In genomic region chr14:22589096-22589839, GRCh38 we compare ENCODE assay signal across 1 cellular context.
TF ChIP-seq lines count a peak whose summit lies in the region.

Gene DAD1 (minus strand): TSS chr14:22589224. CDS start chr14:22589157, 67 bp downstream.

TF ChIP-seq in GM12878, 131 proteins besides CTCF, POLR2A, EP300 and RAD21 (continued from another document and continues in another):
- peak; percentile 57 for TF ChIP-seq ZNF687 (IDR thresholded peaks at IDR 0.05)
- TF ChIP-seq MYC (IDR thresholded peaks at IDR 0.05; ENCODE audit: insufficient read depth, insufficient read length, insufficient replicate concordance, low read length, severe bottlenecking), result no peak
- no peak for TF ChIP-seq WRNIP1 (IDR thresholded peaks at IDR 0.05; ENCODE audit: borderline replicate concordance, low read depth, low read length)
- TF ChIP-seq GABPA (IDR thresholded peaks at IDR 0.05; ENCODE audit: low read depth), result 0 out of 2 replicates have a peak, but pooled peaks have one; percentile 32
- TF ChIP-seq TAF1 (IDR thresholded peaks at IDR 0.05; ENCODE audit: borderline replicate concordance, low read depth, low read length), result peak; percentile 81
- no peak for TF ChIP-seq ATF2 (IDR thresholded peaks at IDR 0.05; ENCODE audit: low read length)
- peak; percentile 90 for TF ChIP-seq PKNOX1 (IDR thresholded peaks at IDR 0.05)
- no peak for TF ChIP-seq TCF3 (IDR thresholded peaks at IDR 0.05; ENCODE audit: borderline replicate concordance, insufficient read depth, low read depth, low read length)
- no peak for TF ChIP-seq BCL3 (IDR thresholded peaks at IDR 0.05; ENCODE audit: borderline replicate concordance, insufficient read depth, low read depth, low read length, poor library complexity, severe bottlenecking)
- peak; percentile 91 for TF ChIP-seq POLR2AphosphoS2 (IDR thresholded peaks at IDR 0.05; ENCODE audit: low read depth, low read length)
- peak; percentile 87 for TF ChIP-seq CREB1 (IDR thresholded peaks at IDR 0.05; ENCODE audit: low read depth)
- no peak for TF ChIP-seq ZNF592 (IDR thresholded peaks at IDR 0.05)
- 0 out of 2 replicates have a peak, but pooled peaks have one; percentile 85 for TF ChIP-seq STAT1 (conservative IDR thresholded peaks at IDR 0.05)
- TF ChIP-seq PML (IDR thresholded peaks at IDR 0.05; ENCODE audit: low read length), result peak; percentile 90
- TF ChIP-seq MYB (IDR thresholded peaks at IDR 0.05; ENCODE audit: borderline replicate concordance, low read depth, low read length), result no peak
- TF ChIP-seq NFIC (IDR thresholded peaks at IDR 0.05; ENCODE audit: low read depth, low read length), result no peak
- TF ChIP-seq JUND (IDR thresholded peaks at IDR 0.05; ENCODE audit: low read depth, low read length), result no peak
- TF ChIP-seq ZBTB11 (CRISPR knock-in tag; IDR thresholded peaks at IDR 0.05), result no peak
- 0 out of 2 replicates have a peak, but pooled peaks have one; percentile 8 for TF ChIP-seq RELB (IDR thresholded peaks at IDR 0.05; ENCODE audit: low read depth)
- no peak for TF ChIP-seq SP1 (IDR thresholded peaks at IDR 0.05; ENCODE audit: low read depth, low read length)
- no peak for TF ChIP-seq MTA3 (IDR thresholded peaks at IDR 0.05; ENCODE audit: borderline replicate concordance, low read length)
- peak; percentile 82 for TF ChIP-seq ZBTB40 (IDR thresholded peaks at IDR 0.05; ENCODE audit: borderline replicate concordance)
- no peak for TF ChIP-seq LARP7 (IDR thresholded peaks at IDR 0.05)
- no peak for TF ChIP-seq TCF7 (IDR thresholded peaks at IDR 0.05; ENCODE audit: borderline replicate concordance)
- TF ChIP-seq BACH1 (IDR thresholded peaks at IDR 0.05; ENCODE audit: borderline replicate concordance), result 0 out of 2 replicates have a peak, but pooled peaks have one; percentile 41
